Comparison of ENCODE assay signal across 13 cellular contexts in genomic region chr2:227517724-227518123, GRCh38.
"Had no signal": no experiment of that assay in that cellular context is flagged by ENCODE, and none has a peak within 500 bp of the region (broad histone marks: within the 10 kb centered on the region; RNA-seq: fewer than 3 reads in every experiment).

No MANE protein-coding gene starts in this region.

- H3K27ac ChIP-seq: neural progenitor cell, ovary, suprapubic skin had no signal

- H3K27me3 ChIP-seq: cardiac muscle cell, dorsolateral prefrontal cortex, neural progenitor cell, ovary, suprapubic skin had no signal

- H3K4me3 Mint-ChIP-seq: activated naive CD4-positive, alpha-beta T cell treated with anti-CD3 and anti-CD28 coated beads, Interleukin-2, amount 10 ng/mL, durations not matched to agents 7 days and 5 days; neural progenitor cell; T-cell had no signal

- H3K27me3 Mint-ChIP-seq: activated naive CD4-positive, alpha-beta T cell treated with anti-CD3 and anti-CD28 coated beads, Interleukin-2, amount 10 ng/mL, durations not matched to agents 7 days and 5 days; T-cell had no signal

- H3K4me3 ChIP-seq: cardiac muscle cell, dorsolateral prefrontal cortex, neural progenitor cell, ovary, suprapubic skin had no signal

- H3K9me3 ChIP-seq: ovary, suprapubic skin had no signal

- H3K36me3 ChIP-seq: neural progenitor cell, ovary had no signal

- H3K9me3 Mint-ChIP-seq: activated naive CD4-positive, alpha-beta T cell treated with anti-CD3 and anti-CD28 coated beads, Interleukin-2, amount 10 ng/mL, durations not matched to agents 7 days and 5 days; neural progenitor cell; T-cell had no signal

- H3K4me1 Mint-ChIP-seq: neural progenitor cell had no signal

- DNase-seq: activated CD4-positive, alpha-beta T cell treated with anti-CD3 and anti-CD28 coated beads, Interleukin-2, amount 50 U/mL, for 4 hours; activated CD4-positive, CD25-positive, alpha-beta regulatory T cell treated with anti-CD3 and anti-CD28 coated beads, Interleukin-2, amount 50 U/mL, for 72 hours; activated naive CD4-positive, alpha-beta T cell treated with anti-CD3 and anti-CD28 coated beads, Interleukin-2, amount 10 ng/mL, durations not matched to agents 7 days and 5 days; dorsolateral prefrontal cortex; hippocampal formation; ovary; stimulated activated CD4-positive, alpha-beta T cell treated with anti-CD3 and anti-CD28 coated beads, Interleukin-4, amount 100 ng/mL, for 4 hours; stimulated activated naive CD8-positive, alpha-beta T cell treated with anti-CD3 and anti-CD28 coated beads, Interleukin-15, Interleukin-2, amounts not matched to agents 100 U/mL and 50 U/mL, for 24 hours; T-cell; T-helper 9 cell had no signal

- H3K27ac Mint-ChIP-seq: activated naive CD4-positive, alpha-beta T cell treated with anti-CD3 and anti-CD28 coated beads, Interleukin-2, amount 10 ng/mL, durations not matched to agents 7 days and 5 days; neural progenitor cell; T-cell had no signal

- ATAC-seq: stimulated activated naive CD8-positive, alpha-beta T cell treated with anti-CD3 and anti-CD28 coated beads, Interleukin-15, Interleukin-2, amounts not matched to agents 100 U/mL and 50 U/mL, for 24 hours; T-cell had no signal
